19 cellular contexts compared by ENCODE assay signal in genomic region chr9:87865626-87866025, GRCh38. TPM values are rescaled to one million over a fixed set of nuclear protein-coding genes. Genes with fewer than 3 reads are reported as not detected.
DNase-seq lines count a peak whose midpoint lies in the region; ATAC-seq and TF ChIP-seq lines count a peak whose summit lies in the region.
"Had no signal": no experiment of that assay in that cellular context is flagged by ENCODE, and none has a peak within 500 bp of the region (broad histone marks: within the 10 kb centered on the region; RNA-seq: fewer than 3 reads in every experiment).

No MANE protein-coding gene starts in this region.

- peak overlapping the region; percentile 65 for H2AFZ ChIP-seq in ACC112 (ENCODE audit: low read length, unreplicated experiment)
- H2AFZ ChIP-seq: PC-9 had no signal

- no peaks in the 10 kb centered on the region for H3K36me3 ChIP-seq in ACC112 (ENCODE audit: insufficient read depth, low read length)
- H3K36me3 ChIP-seq in mucosa of descending colon (ENCODE audit: low read depth): no peaks in the 10 kb centered on the region

- H3K79me2 ChIP-seq in ACC112 (ENCODE audit: control insufficient read depth, insufficient read depth, low read length, unreplicated experiment): no peaks in the 10 kb centered on the region

- TF ChIP-seq CTCF in mucosa of descending colon (IDR thresholded peaks at IDR 0.05): no peak

- DNase-seq in HK-2 (ENCODE audit: unreplicated experiment) (peak; percentile 21), glomerular visceral epithelial cell (ENCODE audit: extremely low spot score) (peak; percentile 58), mucosa of descending colon (no peak), cerebellar nuclear complex (lab: John Stamatoyannopoulos, UW) (no peak), NCI-H2196 (lab: John Stamatoyannopoulos, UW; ENCODE audit: unreplicated experiment) (no peak), HuH-7 (ENCODE audit: low spot score) (no peak)
- DNase-seq in activated T-cell treated with anti-CD3 and anti-CD28 coated beads, Interleukin-2, amount 50 U/mL, for 48 hours: no peak
- DNase-seq: 8988T, EL, H7, KG1, NCI-H1436, NCI-H2029 treated with DMSO at 0.1 percent for 48 hours, NCI-H510A, PC-9 had no signal

- peak; percentile 84 for ATAC-seq in mucosa of descending colon

- no peak overlapping the region for H3K4me3 ChIP-seq in ACC112 (ENCODE audit: low read depth, low read length)
- no peak overlapping the region for H3K4me3 ChIP-seq in mucosa of descending colon
- H3K4me3 ChIP-seq: PC-9 had no signal

- intact Hi-C loops in mucosa of descending colon (cut with DNase I, micrococcal nuclease): no loop called here

- peaks cover 2% of the 10 kb centered on the region for H3K9me3 ChIP-seq in mucosa of descending colon

- H3K27ac ChIP-seq in ACC112 (ENCODE audit: low read depth, low read length): no peak overlapping the region
- H3K27ac ChIP-seq: C4-2B, HL-60, PC-9 had no signal

- H3K27me3 ChIP-seq in ACC112 (ENCODE audit: insufficient read depth, low read length): no peaks in the 10 kb centered on the region

- peaks cover 17% of the 10 kb centered on the region for H3K4me1 ChIP-seq in ACC112 (ENCODE audit: control insufficient read depth, insufficient read depth, low read length, unreplicated experiment)
- H3K4me1 ChIP-seq in mucosa of descending colon (ENCODE audit: low read depth): no peaks in the 10 kb centered on the region

RNA-seq across cellular contexts. Expression of gene SPATA31E1, which starts 17.1 kb away (rescaled TPM):
- under 1 TPM in 1 of 3 donors, not detected in 2; 0.06 TPM for total RNA-seq in mucosa of descending colon
- total RNA-seq: H7, M059J, PC-9 had no signal

RNA-seq across cellular contexts. Expression of gene SPATA31C1, which starts 52.1 kb away (rescaled TPM):
- not detected for total RNA-seq in mucosa of descending colon
- total RNA-seq: M059J, PC-9 had no signal

Comparison
In these comparisons a context has a peak if more than half of its experiments do, and no peak if none do; other contexts are left out.
1. DNase-seq: peak in HK-2 (single experiment) and glomerular visceral epithelial cell (single experiment); none in mucosa of descending colon (0 of 3), cerebellar nuclear complex (0 of 2), NCI-H2196 (single experiment), activated T-cell treated with anti-CD3 and anti-CD28 coated beads, Interleukin-2, amount 50 U/mL, for 48 hours (0 of 2) and HuH-7 (single experiment).